In the genomic region with DNA sequence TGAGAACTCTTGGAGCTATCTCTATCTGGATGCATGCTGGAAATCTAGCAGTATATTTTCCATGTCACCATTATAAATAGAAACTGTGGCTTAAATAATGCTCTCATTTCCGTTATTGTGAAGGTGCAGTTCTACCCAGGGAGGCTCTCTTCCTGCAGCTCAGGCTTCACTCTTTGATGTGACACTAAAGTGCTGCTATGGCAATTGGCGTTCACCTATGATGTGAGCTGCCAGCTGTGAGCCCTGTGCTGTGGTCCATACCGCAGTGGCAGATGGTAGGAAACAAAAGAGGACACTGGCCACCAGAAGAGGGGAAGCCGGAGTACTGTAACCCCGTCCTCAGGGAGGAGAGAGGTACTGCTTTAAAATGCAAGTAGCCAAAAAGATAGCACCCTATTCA, we compare ENCODE assay signal across 10 cellular contexts. TPM values are rescaled to one million over a fixed set of nuclear protein-coding genes. Genes with fewer than 3 reads are reported as not detected.
DNase-seq lines count a peak whose midpoint lies in the region; ATAC-seq and TF ChIP-seq lines count a peak whose summit lies in the region.
"Had no signal": no experiment of that assay in that cellular context is flagged by ENCODE, and none has a peak within 500 bp of the region (broad histone marks: within the 10 kb centered on the region; RNA-seq: fewer than 3 reads in every experiment).

No MANE protein-coding gene starts in this region.

- WGBS in psoas muscle, 3 donors = 21 to 36% (median 33%) methylated on average over 3 of the region's 5 CpGs
- WGBS in aorta, 2 donors = 30 to 36% methylated on average over 3 of the region's 5 CpGs

- CTCF ChIA-PET in Caco-2 (lab: Charles Lee) = no interaction called here

- TF ChIP-seq CTCF in nephron progenitor cell (IDR thresholded peaks at IDR 0.05) = no peak
- no peak for TF ChIP-seq CTCF in psoas muscle (IDR thresholded peaks at IDR 0.05)
- no peak for TF ChIP-seq CTCF in Caco-2 (IDR thresholded peaks at IDR 0.05; ENCODE audit: insufficient read depth in 1 of 2, low read depth in 1 of 2, low read length in 1 of 2, severe bottlenecking in 1 of 2, unreplicated experiment in 1 of 2)

- intact Hi-C loops in psoas muscle (cut with DNase I) = no loop called here
- intact Hi-C loops in Caco-2 (cut with micrococcal nuclease; ENCODE audit: unreplicated experiment) = no loop called here
- intact Hi-C loops in aorta (cut with DNase I) = no loop called here

- ATAC-seq in activated T-cell treated with anti-CD3 and anti-CD28 coated beads, Interleukin-2, amount 50 U/mL, for 72 hours (replicated peaks in 1 of 2) = peak; percentile 67 to 75
- ATAC-seq in psoas muscle = no peak
- no peak for ATAC-seq in aorta (ENCODE audit: low FRiP score)
- ATAC-seq: foreskin keratinocyte had no signal

- DNase-seq in activated T-cell treated with anti-CD3 and anti-CD28 coated beads, Interleukin-2, amount 50 U/mL, for 1 hour = peak; percentile 33
- no peak for DNase-seq in activated T-cell treated with anti-CD3 and anti-CD28 coated beads, Interleukin-2, amount 50 U/mL, for 48 hours
- DNase-seq in NCI-H1092 treated with DMSO at 0.1 percent for 48 hours (lab: John Stamatoyannopoulos, UW) = peak; percentile 26
- no peak for DNase-seq in activated T-cell treated with anti-CD3 and anti-CD28 coated beads, Interleukin-2, amount 50 U/mL, for 72 hours
- DNase-seq in nephron progenitor cell = no peak
- DNase-seq in psoas muscle = no peak
- DNase-seq in Caco-2 = no peak
- DNase-seq in aorta = no peak
- DNase-seq: foreskin keratinocyte, mesenchymal stem cell had no signal

- peaks cover 0 to 5% of the 10 kb centered on the region in 2 donors for H3K9me3 Mint-ChIP-seq in activated T-cell treated with anti-CD3 and anti-CD28 coated beads, Interleukin-2, amount 50 U/mL, for 72 hours
- H3K9me3 Mint-ChIP-seq in nephron progenitor cell = peaks cover 86% of the 10 kb centered on the region
- no peaks in the 10 kb centered on the region for H3K9me3 Mint-ChIP-seq in Caco-2 (ENCODE audit: unreplicated experiment)

- H3K4me1 ChIP-seq in psoas muscle = no peaks in the 10 kb centered on the region
- no peaks in the 10 kb centered on the region for H3K4me1 ChIP-seq in Caco-2
- no peaks in the 10 kb centered on the region for H3K4me1 ChIP-seq in aorta (ENCODE audit: control insufficient read depth in 1 of 2, insufficient read depth in 2 of 2, low read length in 2 of 2)
- H3K4me1 ChIP-seq: foreskin keratinocyte had no signal

- H3K36me3 ChIP-seq in psoas muscle (ENCODE audit: insufficient read depth in 1 of 2, low read depth in 1 of 2) = no peaks in the 10 kb centered on the region
- H3K36me3 ChIP-seq in Caco-2 (ENCODE audit: control insufficient read depth, insufficient read depth, low read length) = no peaks in the 10 kb centered on the region
- no peaks in the 10 kb centered on the region for H3K36me3 ChIP-seq in aorta (ENCODE audit: control insufficient read depth in 1 of 2, insufficient read depth in 2 of 2, low read length in 1 of 2)

- H3K27ac Mint-ChIP-seq in activated T-cell treated with anti-CD3 and anti-CD28 coated beads, Interleukin-2, amount 50 U/mL, for 72 hours = peak overlapping the region; percentile 69
- H3K27ac Mint-ChIP-seq in nephron progenitor cell = peak overlapping the region; percentile 29
- H3K27ac Mint-ChIP-seq in Caco-2 (ENCODE audit: unreplicated experiment) = no peak overlapping the region

- no peaks in the 10 kb centered on the region for H3K27me3 Mint-ChIP-seq in activated T-cell treated with anti-CD3 and anti-CD28 coated beads, Interleukin-2, amount 50 U/mL, for 72 hours (ENCODE audit: low read depth)
- H3K27me3 Mint-ChIP-seq in nephron progenitor cell (ENCODE audit: low read depth, poor library complexity) = no peaks in the 10 kb centered on the region
- H3K27me3 Mint-ChIP-seq in Caco-2 (ENCODE audit: insufficient read depth, unreplicated experiment) = no peaks in the 10 kb centered on the region

- no peak overlapping the region for H3K27ac ChIP-seq in psoas muscle
- H3K27ac ChIP-seq in aorta (ENCODE audit: low read depth in 1 of 2, low read length in 2 of 2) = no peak overlapping the region
- H3K27ac ChIP-seq: foreskin keratinocyte had no signal

- H3K4me3 ChIP-seq in psoas muscle = no peak overlapping the region
- H3K4me3 ChIP-seq in Caco-2 (ENCODE audit: low read depth, low read length) = no peak overlapping the region
- H3K4me3 ChIP-seq in aorta (ENCODE audit: low read length in 2 of 2) = no peak overlapping the region

- peak overlapping the region; percentile 75 to 85 for H3K4me3 Mint-ChIP-seq in activated T-cell treated with anti-CD3 and anti-CD28 coated beads, Interleukin-2, amount 50 U/mL, for 72 hours
- H3K4me3 Mint-ChIP-seq in nephron progenitor cell = no peak overlapping the region
- no peak overlapping the region for H3K4me3 Mint-ChIP-seq in Caco-2 (ENCODE audit: unreplicated experiment)

- BruUV-seq in Caco-2 (replicated peaks; lab: Mats Ljungman, UMichigan) = no TSS peak

- peaks cover 27% of the 10 kb centered on the region for H3K4me1 Mint-ChIP-seq in activated T-cell treated with anti-CD3 and anti-CD28 coated beads, Interleukin-2, amount 50 U/mL, for 72 hours (ENCODE audit: low read depth)
- H3K4me1 Mint-ChIP-seq in nephron progenitor cell = no peaks in the 10 kb centered on the region
- H3K4me1 Mint-ChIP-seq in Caco-2 (ENCODE audit: low read depth, unreplicated experiment) = no peaks in the 10 kb centered on the region

- H3K27me3 ChIP-seq in psoas muscle (ENCODE audit: insufficient read depth in 3 of 3, low read length in 2 of 3) = no peaks in the 10 kb centered on the region
- no peaks in the 10 kb centered on the region for H3K27me3 ChIP-seq in Caco-2 (replicated peaks; ENCODE audit: control insufficient read depth, insufficient read depth, low read length)
- no peaks in the 10 kb centered on the region for H3K27me3 ChIP-seq in aorta (ENCODE audit: control insufficient read depth in 1 of 2, insufficient read depth in 2 of 2, low read length in 1 of 2)
- H3K27me3 ChIP-seq: foreskin keratinocyte had no signal

- POLR2A ChIA-PET in Caco-2 (lab: Charles Lee) = no interaction called here

- H3K9me3 ChIP-seq in psoas muscle (no peaks in the 10 kb centered on the region), Caco-2 (no peaks in the 10 kb centered on the region), aorta (ENCODE audit: control insufficient read depth, low read length) (peaks cover 1% of the 10 kb centered on the region)

- H3K36me3 Mint-ChIP-seq in activated T-cell treated with anti-CD3 and anti-CD28 coated beads, Interleukin-2, amount 50 U/mL, for 72 hours (ENCODE audit: insufficient read depth in 2 of 2) = peaks cover 13 to 23% of the 10 kb centered on the region in 2 donors
- peaks cover 92% of the 10 kb centered on the region for H3K36me3 Mint-ChIP-seq in nephron progenitor cell (ENCODE audit: low read depth)
- H3K36me3 Mint-ChIP-seq in Caco-2 (ENCODE audit: insufficient read depth, unreplicated experiment) = no peaks in the 10 kb centered on the region

RNA-seq across cellular contexts. Expression of gene ZNF681, which starts 40.6 kb away (rescaled TPM):
- 1 to 10 TPM; 4.7 to 7.0 TPM for total RNA-seq in activated T-cell treated with anti-CD3 and anti-CD28 coated beads, Interleukin-2, amount 50 U/mL, for 72 hours
- total RNA-seq in psoas muscle (under 1 TPM; 0.08 to 0.26 (median 0.19) TPM), Caco-2 (2022) (1.2 TPM in 2 replicates), aorta (1 to 10 TPM in 1 of 2 donors, under 1 TPM in 1; 0.91 to 3.0 TPM)
- polyA plus RNA-seq in psoas muscle (under 1 TPM; 0.06 to 0.25 (median 0.16) TPM), aorta (under 1 TPM in 1 of 2 donors, not detected in 1; 0.31 TPM)

Comparison
In these comparisons a context has a peak if more than half of its experiments do, and no peak if none do; other contexts are left out.
1. DNase-seq: peak in activated T-cell treated with anti-CD3 and anti-CD28 coated beads, Interleukin-2, amount 50 U/mL, for 1 hour (single experiment) and NCI-H1092 treated with DMSO at 0.1 percent for 48 hours (single experiment); none in activated T-cell treated with anti-CD3 and anti-CD28 coated beads, Interleukin-2, amount 50 U/mL, for 48 hours (0 of 2), activated T-cell treated with anti-CD3 and anti-CD28 coated beads, Interleukin-2, amount 50 U/mL, for 72 hours (0 of 2), nephron progenitor cell (single experiment), psoas muscle (0 of 2), Caco-2 (0 of 2) and aorta (0 of 2).
2. ATAC-seq: peak in activated T-cell treated with anti-CD3 and anti-CD28 coated beads, Interleukin-2, amount 50 U/mL, for 72 hours (2 of 2); none in psoas muscle (0 of 4) and aorta (single experiment).
3. H3K4me3 Mint-ChIP-seq: peak in activated T-cell treated with anti-CD3 and anti-CD28 coated beads, Interleukin-2, amount 50 U/mL, for 72 hours (2 of 2); none in nephron progenitor cell (single experiment) and Caco-2 (single experiment).